14 cellular contexts compared by ENCODE assay signal in genomic region chr4:7428261-7429068, GRCh38. TPM values are rescaled to one million over a fixed set of nuclear protein-coding genes. Genes with fewer than 3 reads are reported as not detected.
DNase-seq lines count a peak whose midpoint lies in the region; ATAC-seq and TF ChIP-seq lines count a peak whose summit lies in the region.
"Had no signal": no experiment of that assay in that cellular context is flagged by ENCODE, and none has a peak within 500 bp of the region (broad histone marks: within the 10 kb centered on the region; RNA-seq: fewer than 3 reads in every experiment).

No MANE protein-coding gene starts in this region.

- ATAC-seq in Right ventricle myocardium inferior, result no peak
- no peak for ATAC-seq in heart right ventricle
- no peak for ATAC-seq in natural killer cell
- no peak for ATAC-seq in HG02938 (IDR thresholded peaks at IDR 0.05; ENCODE audit: unreplicated experiment)
- ATAC-seq: activated CD8-positive, alpha-beta memory T cell treated with anti-CD3 and anti-CD28 coated beads, Interleukin-2, amount 10 ng/mL, durations not matched to agents 7 days and 5 days had no signal

- no peak overlapping the region for H3K4me3 ChIP-seq in heart right ventricle
- no peak overlapping the region for H3K4me3 ChIP-seq in dorsolateral prefrontal cortex
- H3K4me3 ChIP-seq: GM23248 had no signal

- H3K9me3 Mint-ChIP-seq in natural killer cell (no peaks in the 10 kb centered on the region), type B pancreatic cell (no peaks in the 10 kb centered on the region), endothelial cell (ENCODE audit: unreplicated experiment) (no peaks in the 10 kb centered on the region)

- H3K27me3 ChIP-seq in heart right ventricle (no peaks in the 10 kb centered on the region), dorsolateral prefrontal cortex (no peaks in the 10 kb centered on the region)

- DNase-seq in Right ventricle myocardium inferior (ENCODE audit: missing footprints) (peak; percentile 17), heart right ventricle (no peak), dorsolateral prefrontal cortex (peak in 6 of 10 donors; percentile 2 to 30 (median 14)), natural killer cell (peak; percentile 12), type B pancreatic cell (ENCODE audit: extremely low spot score, unreplicated experiment) (peak; percentile 60), KBM-7 (no peak), endothelial cell (ENCODE audit: low spot score) (no peak)
- DNase-seq: activated CD8-positive, alpha-beta memory T cell treated with anti-CD3 and anti-CD28 coated beads, Interleukin-2, amount 10 ng/mL, durations not matched to agents 7 days and 5 days; GM23248; NCI-H1105; NCI-H2227 treated with DMSO at 0.1 percent for 48 hours had no signal

- H3K36me3 Mint-ChIP-seq in natural killer cell (no peaks in the 10 kb centered on the region), type B pancreatic cell (no peaks in the 10 kb centered on the region), endothelial cell (ENCODE audit: low read depth, unreplicated experiment) (no peaks in the 10 kb centered on the region)
- H3K36me3 Mint-ChIP-seq: activated CD8-positive, alpha-beta memory T cell treated with anti-CD3 and anti-CD28 coated beads, Interleukin-2, amount 10 ng/mL, durations not matched to agents 7 days and 5 days had no signal

- intact Hi-C loops in Right ventricle myocardium inferior (cut with DNase I), result no loop called here
- intact Hi-C loops in heart right ventricle (cut with DNase I), result no loop called here
- intact Hi-C loops in dorsolateral prefrontal cortex (cut with DNase I), result no loop called here
- intact Hi-C loops in natural killer cell (cut with micrococcal nuclease), result no loop called here

- H3K27ac ChIP-seq in heart right ventricle (no peak overlapping the region), dorsolateral prefrontal cortex (no peak overlapping the region)
- H3K27ac ChIP-seq: GM23248 had no signal

- no peaks in the 10 kb centered on the region for H3K36me3 ChIP-seq in heart right ventricle

- TF ChIP-seq CTCF in heart right ventricle (IDR thresholded peaks at IDR 0.05), result no peak
- TF ChIP-seq CTCF in dorsolateral prefrontal cortex (IDR thresholded peaks at IDR 0.05 in 54 of 56, conservative IDR thresholded peaks at IDR 0.05 in 2 of 56; ENCODE audit: low read depth in 1 of 56, partially characterized antibody in 56 of 56), result no peak
- TF ChIP-seq CTCF in natural killer cell (IDR thresholded peaks at IDR 0.05), result no peak
- no peak for TF ChIP-seq CTCF in type B pancreatic cell (conservative IDR thresholded peaks at IDR 0.05)
- TF ChIP-seq CTCF in endothelial cell (IDR thresholded peaks at IDR 0.05; ENCODE audit: unreplicated experiment), result no peak

- in situ Hi-C loops in KBM-7 (cut with MboI; ENCODE audit: low pct_unique_long_range_greater_than_20kb, low sequenced_read_pairs), result no loop called here

- H3K27me3 Mint-ChIP-seq in natural killer cell (ENCODE audit: low read depth in 2 of 2) (peaks cover 36 to 38% of the 10 kb centered on the region in 2 donors), type B pancreatic cell (no peaks in the 10 kb centered on the region), endothelial cell (ENCODE audit: unreplicated experiment) (no peaks in the 10 kb centered on the region)
- H3K27me3 Mint-ChIP-seq: activated CD8-positive, alpha-beta memory T cell treated with anti-CD3 and anti-CD28 coated beads, Interleukin-2, amount 10 ng/mL, durations not matched to agents 7 days and 5 days had no signal

- H3K9me3 ChIP-seq in heart right ventricle, result no peaks in the 10 kb centered on the region

- H3K4me3 Mint-ChIP-seq in natural killer cell (no peak overlapping the region), type B pancreatic cell (no peak overlapping the region), endothelial cell (ENCODE audit: unreplicated experiment) (no peak overlapping the region)
- H3K4me3 Mint-ChIP-seq: activated CD8-positive, alpha-beta memory T cell treated with anti-CD3 and anti-CD28 coated beads, Interleukin-2, amount 10 ng/mL, durations not matched to agents 7 days and 5 days had no signal

- no peaks in the 10 kb centered on the region for H3K4me1 ChIP-seq in heart right ventricle

- H3K27ac Mint-ChIP-seq in natural killer cell (no peak overlapping the region), type B pancreatic cell (peak overlapping the region; percentile 78), endothelial cell (ENCODE audit: unreplicated experiment) (no peak overlapping the region)
- H3K27ac Mint-ChIP-seq: activated CD8-positive, alpha-beta memory T cell treated with anti-CD3 and anti-CD28 coated beads, Interleukin-2, amount 10 ng/mL, durations not matched to agents 7 days and 5 days had no signal

- H3K4me1 Mint-ChIP-seq in natural killer cell (peaks cover 0 to 3% of the 10 kb centered on the region in 2 donors), type B pancreatic cell (ENCODE audit: unreplicated experiment) (peaks cover 20% of the 10 kb centered on the region), endothelial cell (ENCODE audit: unreplicated experiment) (no peaks in the 10 kb centered on the region)
- H3K4me1 Mint-ChIP-seq: activated CD8-positive, alpha-beta memory T cell treated with anti-CD3 and anti-CD28 coated beads, Interleukin-2, amount 10 ng/mL, durations not matched to agents 7 days and 5 days had no signal

- 74% methylated on average over 16 of the region's 16 CpGs for WGBS in heart right ventricle, 2 donors

RNA-seq across cellular contexts. Expression of gene PSAPL1, which starts 6.3 kb away (rescaled TPM):
- total RNA-seq in Right ventricle myocardium inferior, result not detected
- under 1 TPM in 1 of 10 donors, not detected in 9; 0.05 TPM for total RNA-seq in heart right ventricle
- not detected for polyA plus RNA-seq in heart right ventricle
- total RNA-seq in dorsolateral prefrontal cortex, result not detected
- not detected for total RNA-seq in natural killer cell
- total RNA-seq in type B pancreatic cell (ENCODE audit: low replicate concordance), result 1.2 and 1.3 TPM in 2 replicates
- not detected for total RNA-seq in endothelial cell (ENCODE audit: unreplicated experiment)
- total RNA-seq: activated CD8-positive, alpha-beta memory T cell treated with anti-CD3 and anti-CD28 coated beads, Interleukin-2, amount 10 ng/mL, durations not matched to agents 7 days and 5 days; GM23248; SK-MEL-5 had no signal
- polyA plus RNA-seq: GM23248, neural cell had no signal

Comparison
In these comparisons a context has a peak if more than half of its experiments do, and no peak if none do; other contexts are left out.
1. DNase-seq: peak in Right ventricle myocardium inferior (single experiment), dorsolateral prefrontal cortex (6 of 10), natural killer cell (single experiment) and type B pancreatic cell (single experiment); none in heart right ventricle (0 of 2), KBM-7 (single experiment) and endothelial cell (single experiment).